Comparison of ENCODE assay signal across 8 cellular contexts in genomic region chr12:13278249-13278787, GRCh38.
DNase-seq lines count a peak whose midpoint lies in the region; ATAC-seq and TF ChIP-seq lines count a peak whose summit lies in the region.

No MANE protein-coding gene starts in this region.

- TF ChIP-seq POLR2A in upper lobe of left lung (IDR thresholded peaks at IDR 0.05): no peak

- peak; percentile 83 for ATAC-seq in GM18909 (IDR thresholded peaks at IDR 0.05; ENCODE audit: poor library complexity, unreplicated experiment)
- ATAC-seq in Right ventricle myocardium superior (ENCODE audit: poor library complexity): peak; percentile 99
- peak; percentile 79 to 95 for ATAC-seq in upper lobe of left lung (ENCODE audit: low FRiP score in 2 of 2)

- intact Hi-C loops in Right ventricle myocardium superior (cut with DNase I) (loop anchor here (5.0 kb wide), 1 partner anchor 254 kb away; no protein-coding TSS in a partner anchor), posterior vena cava (cut with DNase I) (loop anchor here in 1 of 2 donors (10.0 kb wide), 1 partner anchor 386 kb away; no protein-coding TSS in a partner anchor)

- H3K4me1 ChIP-seq in HUES64 (ENCODE audit: insufficient read depth, low read length) (peaks cover 7% of the 10 kb centered on the region; the same call in 1 of the 2 replicates), SJCRH30 (peaks cover 6% of the 10 kb centered on the region; the same call in 1 of the 2 replicates), upper lobe of left lung (peaks cover 0 to 12% (median 8%) of the 10 kb centered on the region in 4 donors)

- DNase-seq in AG09319 (ENCODE audit: extremely low read depth, low read depth) (peak; percentile 18), SJCRH30 (peak; percentile 79 to 87), Right ventricle myocardium superior (peak; percentile 84), posterior vena cava (ENCODE audit: low spot score) (peak; percentile 92), upper lobe of left lung (peak; percentile 68 to 95)
- peak; percentile 64 for DNase-seq in activated naive CD4-positive, alpha-beta T cell treated with anti-CD3 and anti-CD28 coated beads, Interleukin-2, amount 50 U/mL, for 16 hours

- no peak for TF ChIP-seq EP300 in upper lobe of left lung (IDR thresholded peaks at IDR 0.05)

- peak overlapping the region; percentile 54; the same call in 1 of the 2 replicates for H3K9ac ChIP-seq in HUES64 (ENCODE audit: low read depth, low read length)

- H3K27ac ChIP-seq in HUES64 (ENCODE audit: low read depth, low read length) (no peak overlapping the region), SJCRH30 (peak overlapping the region; percentile 47), upper lobe of left lung (no peak overlapping the region)

- H3K27me3 ChIP-seq in HUES64 (ENCODE audit: insufficient read depth, low read length): peaks cover 10% of the 10 kb centered on the region
- no peaks in the 10 kb centered on the region for H3K27me3 ChIP-seq in SJCRH30
- H3K27me3 ChIP-seq in upper lobe of left lung: peaks cover 0 to 3% (median 0%) of the 10 kb centered on the region in 4 donors

- no peaks in the 10 kb centered on the region for H3K36me3 ChIP-seq in HUES64 (ENCODE audit: insufficient read depth, low read length)
- H3K36me3 ChIP-seq in SJCRH30: no peaks in the 10 kb centered on the region
- H3K36me3 ChIP-seq in upper lobe of left lung: no peaks in the 10 kb centered on the region

- 25% methylated on average over 32 of the region's 32 CpGs for WGBS in HUES64
- WGBS in upper lobe of left lung, 2 donors: 7 to 20% methylated on average over 8 to 29 of the region's 32 CpGs

- TF ChIP-seq CTCF in AG09319 (IDR thresholded peaks at IDR 0.05; ENCODE audit: low read depth, low read length) (peak; percentile 96), upper lobe of left lung (IDR thresholded peaks at IDR 0.05) (peak; percentile 76 to 98 (median 85))

- H3K4me3 ChIP-seq in HUES64 (ENCODE audit: low read length) (peak overlapping the region; percentile 30), SJCRH30 (peak overlapping the region; percentile 47), upper lobe of left lung (peak overlapping the region in 1 of 4 donors; percentile 15)

- H3K9me3 ChIP-seq in HUES64 (ENCODE audit: insufficient read depth, low read depth, low read length) (no peaks in the 10 kb centered on the region), SJCRH30 (replicated peaks) (no peaks in the 10 kb centered on the region), upper lobe of left lung (no peaks in the 10 kb centered on the region)

Comparison
In these comparisons a context has a peak if more than half of its experiments do, and no peak if none do; other contexts are left out.
1. DNase-seq: peak in every context shown above with its lines; median percentile 92 in posterior vena cava; 84 in Right ventricle myocardium superior; 83 in SJCRH30; 82 in upper lobe of left lung; 64 in activated naive CD4-positive, alpha-beta T cell treated with anti-CD3 and anti-CD28 coated beads, Interleukin-2, amount 50 U/mL, for 16 hours; 18 in AG09319.